22 cellular contexts compared by ENCODE assay signal in the genomic region with DNA sequence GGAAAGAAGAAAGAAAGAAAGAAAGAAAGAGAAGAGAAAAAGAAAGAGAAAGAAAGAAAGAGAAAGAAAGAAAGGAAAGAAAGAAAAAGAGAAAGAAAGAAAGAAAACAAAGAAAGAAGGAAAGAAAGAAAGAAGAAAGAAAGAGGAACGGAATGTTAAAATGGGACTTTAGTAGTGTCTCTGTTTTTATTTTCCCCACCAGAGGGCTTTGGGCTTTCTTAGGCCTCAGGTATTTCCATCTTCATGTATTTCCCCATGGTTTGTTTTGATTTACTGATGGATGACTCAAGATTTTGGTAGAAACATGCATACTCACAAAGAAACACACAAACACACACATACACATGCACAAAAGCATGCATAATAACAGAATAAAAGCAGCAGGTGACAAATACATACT.
A peak's percentile ranks its signal among the peaks of the same experiment; 100 is the strongest.
DNase-seq lines count a peak whose midpoint lies in the region; ATAC-seq, FAIRE-seq and TF ChIP-seq lines count a peak whose summit lies in the region.
"Had no signal": no experiment of that assay in that cellular context is flagged by ENCODE, and none has a peak within 500 bp of the region (broad histone marks: within the 10 kb centered on the region; RNA-seq: fewer than 3 reads in every experiment).

No MANE protein-coding gene starts in this region.

- no peak for FAIRE-seq in GM19239 (lab: Jason Lieb, UNC)

- peaks cover 3% of the 10 kb centered on the region for H3K27me3 ChIP-seq in mammary epithelial cell (ENCODE audit: insufficient read depth, low read length)
- peaks cover 0 to under 1% of the 10 kb centered on the region in 2 donors for H3K27me3 ChIP-seq in breast epithelium
- H3K27me3 ChIP-seq in endodermal cell (ENCODE audit: control insufficient read depth, insufficient read depth, low read length, poor library complexity, severe bottlenecking) = no peaks in the 10 kb centered on the region
- no peaks in the 10 kb centered on the region for H3K27me3 ChIP-seq in Caco-2 (replicated peaks; ENCODE audit: control insufficient read depth, insufficient read depth, low read length)
- H3K27me3 ChIP-seq: Peyer's patch, SJCRH30 had no signal

- H3K27me3 Mint-ChIP-seq in endodermal cell (ENCODE audit: insufficient read depth) (no peaks in the 10 kb centered on the region), Caco-2 (ENCODE audit: insufficient read depth, unreplicated experiment) (no peaks in the 10 kb centered on the region)

- no peak overlapping the region for H2AFZ ChIP-seq in mammary epithelial cell (ENCODE audit: low read depth, low read length)
- H2AFZ ChIP-seq: GM23248 had no signal

- no peak overlapping the region for H3K27ac Mint-ChIP-seq in endodermal cell
- no peak overlapping the region for H3K27ac Mint-ChIP-seq in Caco-2 (ENCODE audit: unreplicated experiment)
- H3K27ac Mint-ChIP-seq: CD8-positive, alpha-beta memory T cell; T-cell had no signal

- H3K9ac ChIP-seq in mammary epithelial cell (ENCODE audit: insufficient read depth, low read length) (no peak overlapping the region), endodermal cell (ENCODE audit: extremely low read depth, low read length, poor library complexity, severe bottlenecking) (no peak overlapping the region)
- H3K9ac ChIP-seq: GM23248 had no signal

- CTCF ChIA-PET in mammary epithelial cell (lab: Charles Lee; ENCODE audit: low non-redundant PET) = no interaction called here
- CTCF ChIA-PET in Caco-2 (lab: Charles Lee) = no interaction called here

- H3K9me3 Mint-ChIP-seq in endodermal cell (peaks cover 18% of the 10 kb centered on the region), Caco-2 (ENCODE audit: unreplicated experiment) (no peaks in the 10 kb centered on the region)
- H3K9me3 Mint-ChIP-seq: CD8-positive, alpha-beta memory T cell; T-cell had no signal

- H3K4me2 ChIP-seq in mammary epithelial cell (ENCODE audit: insufficient read depth, low read depth, low read length) = no peak overlapping the region

- intact Hi-C loops in mammary epithelial cell (cut with micrococcal nuclease) = no loop called here
- intact Hi-C loops in breast epithelium (cut with DNase I; ENCODE audit: low total_unique reads) = no loop called here
- intact Hi-C loops in Caco-2 (cut with micrococcal nuclease; ENCODE audit: unreplicated experiment) = loop anchor here (10.0 kb wide), 1 partner anchor 793 kb away; no protein-coding TSS in a partner anchor

- H3K4me3 Mint-ChIP-seq in endodermal cell (no peak overlapping the region), Caco-2 (ENCODE audit: unreplicated experiment) (no peak overlapping the region)
- H3K4me3 Mint-ChIP-seq: CD8-positive, alpha-beta memory T cell; T-cell had no signal

- H3K4me1 ChIP-seq in mammary epithelial cell (ENCODE audit: insufficient read depth, low read length) (no peaks in the 10 kb centered on the region), breast epithelium (no peaks in the 10 kb centered on the region), endodermal cell (ENCODE audit: control insufficient read depth, insufficient read depth, low read length) (no peaks in the 10 kb centered on the region), Caco-2 (no peaks in the 10 kb centered on the region)
- H3K4me1 ChIP-seq: HAP-1, Peyer's patch, SJCRH30 had no signal

- no peaks in the 10 kb centered on the region for H3K79me2 ChIP-seq in mammary epithelial cell (ENCODE audit: insufficient read depth, low read length)

- no peaks in the 10 kb centered on the region for H3K4me1 Mint-ChIP-seq in endodermal cell
- no peaks in the 10 kb centered on the region for H3K4me1 Mint-ChIP-seq in Caco-2 (ENCODE audit: low read depth, unreplicated experiment)
- H3K4me1 Mint-ChIP-seq: CD8-positive, alpha-beta memory T cell; T-cell had no signal

- DNase-seq in mammary epithelial cell (no peak), breast epithelium (ENCODE audit: low spot score in 2 of 2) (no peak), endodermal cell (no peak), GM19239 (ENCODE audit: insufficient read length, low spot score) (no peak), Caco-2 (no peak)
- no peak for DNase-seq in activated CD4-positive, alpha-beta T cell treated with anti-CD3 and anti-CD28 coated beads, Interleukin-2, amount 50 U/mL, for 4 hours
- DNase-seq: AML-193; CD8-positive, alpha-beta memory T cell; EL; GM23248; IMR-90; NCI-H1092; NCI-H1436; NCI-H187 treated with DMSO at 0.1 percent for 48 hours; NCI-H2107; NCI-H510A; Peyer's patch; SJCRH30; T-cell had no signal

- H3K4me3 ChIP-seq in mammary epithelial cell (replicated peaks in 1 of 3; ENCODE audit: insufficient read depth in 1 of 3, low read depth in 2 of 3, low read length in 3 of 3) = no peak overlapping the region
- no peak overlapping the region for H3K4me3 ChIP-seq in breast epithelium
- no peak overlapping the region for H3K4me3 ChIP-seq in endodermal cell (ENCODE audit: low read length)
- H3K4me3 ChIP-seq in Caco-2 (ENCODE audit: low read depth, low read length) = no peak overlapping the region
- H3K4me3 ChIP-seq: GM23248, HAP-1, Peyer's patch, SJCRH30 had no signal

- no peak for ATAC-seq in HG03280 (IDR thresholded peaks at IDR 0.05; ENCODE audit: unreplicated experiment)
- ATAC-seq: T-cell had no signal

- no TSS peak for BruUV-seq in mammary epithelial cell (replicated peaks; lab: Mats Ljungman, UMichigan)
- BruUV-seq in Caco-2 (replicated peaks; lab: Mats Ljungman, UMichigan) = no TSS peak

- H4K20me1 ChIP-seq in mammary epithelial cell (ENCODE audit: insufficient read depth, low read length) = no peaks in the 10 kb centered on the region

- POLR2A ChIA-PET in Caco-2 (lab: Charles Lee) = no interaction called here

- no peak for TF ChIP-seq POLR2A in breast epithelium (IDR thresholded peaks at IDR 0.05)

- dilution Hi-C loops in mammary epithelial cell (cut with HindIII; ENCODE audit: low sequenced_read_pairs) = no loop called here

- no peaks in the 10 kb centered on the region for H3K36me3 Mint-ChIP-seq in endodermal cell (ENCODE audit: low read depth)
- H3K36me3 Mint-ChIP-seq in Caco-2 (ENCODE audit: insufficient read depth, unreplicated experiment) = no peaks in the 10 kb centered on the region
- H3K36me3 Mint-ChIP-seq: CD8-positive, alpha-beta memory T cell; T-cell had no signal

- no peaks in the 10 kb centered on the region for H3K9me3 ChIP-seq in mammary epithelial cell (replicated peaks; ENCODE audit: insufficient read depth, low read length)
- no peaks in the 10 kb centered on the region for H3K9me3 ChIP-seq in breast epithelium
- H3K9me3 ChIP-seq in endodermal cell (ENCODE audit: control insufficient read depth, low read length) = no peaks in the 10 kb centered on the region
- H3K9me3 ChIP-seq in Caco-2 = no peaks in the 10 kb centered on the region
- H3K9me3 ChIP-seq: HAP-1, Peyer's patch, SJCRH30 had no signal

- H3K36me3 ChIP-seq in mammary epithelial cell (ENCODE audit: insufficient read depth, low read length) = no peaks in the 10 kb centered on the region
- no peaks in the 10 kb centered on the region for H3K36me3 ChIP-seq in breast epithelium
- no peaks in the 10 kb centered on the region for H3K36me3 ChIP-seq in endodermal cell (ENCODE audit: control insufficient read depth, insufficient read depth, low read length)
- H3K36me3 ChIP-seq in Caco-2 (ENCODE audit: control insufficient read depth, insufficient read depth, low read length) = no peaks in the 10 kb centered on the region
- H3K36me3 ChIP-seq: HAP-1, Peyer's patch, SJCRH30 had no signal

- in situ Hi-C loops in mammary epithelial cell (cut with MboI; ENCODE audit: low sequenced_read_pairs in 2 of 2) = no loop called here

- WGBS in mammary epithelial cell (ENCODE audit: low coverage, missing lambda C conversion rate) = 100% methylated on average over 1 of the region's 1 CpG
- 78% methylated on average over 1 of the region's 1 CpG; no CpG with 5 or more reads in 1 of the 2 experiments for WGBS in endodermal cell (ENCODE audit: insufficient coverage in 1 of 2, insufficient read length in 1 of 2), 2 experiments

- TF ChIP-seq CTCF in mammary epithelial cell (conservative IDR thresholded peaks at IDR 0.05 in 1 of 2, IDR thresholded peaks at IDR 0.05 in 1 of 2; ENCODE audit: extremely low read depth in 1 of 2, insufficient read depth in 1 of 2, low read depth in 1 of 2, low read length in 2 of 2) (peak; percentile 9 to 15), breast epithelium (IDR thresholded peaks at IDR 0.05) (no peak), VCaP (conservative IDR thresholded peaks at IDR 0.05) (peak; percentile 41), endodermal cell (conservative IDR thresholded peaks at IDR 0.05) (peak; percentile 48), Caco-2 (IDR thresholded peaks at IDR 0.05; ENCODE audit: insufficient read depth in 1 of 2, low read depth in 1 of 2, low read length in 1 of 2, severe bottlenecking in 1 of 2, unreplicated experiment in 1 of 2) (no peak)

- H3K27ac ChIP-seq in mammary epithelial cell (ENCODE audit: insufficient read depth, low read depth, low read length) (no peak overlapping the region), breast epithelium (no peak overlapping the region), VCaP (no peak overlapping the region), endodermal cell (ENCODE audit: low read depth, low read length) (no peak overlapping the region)
- H3K27ac ChIP-seq: GM23248, Peyer's patch, SJCRH30 had no signal

Comparison
In these comparisons a context has a peak if more than half of its experiments do, and no peak if none do; other contexts are left out.
1. CTCF ChIP-seq: peak in mammary epithelial cell (2 of 2), VCaP (single experiment) and endodermal cell (single experiment); none in breast epithelium (0 of 3) and Caco-2 (0 of 2).